Comparison of ENCODE assay signal across 1 cellular context in the genomic region with DNA sequence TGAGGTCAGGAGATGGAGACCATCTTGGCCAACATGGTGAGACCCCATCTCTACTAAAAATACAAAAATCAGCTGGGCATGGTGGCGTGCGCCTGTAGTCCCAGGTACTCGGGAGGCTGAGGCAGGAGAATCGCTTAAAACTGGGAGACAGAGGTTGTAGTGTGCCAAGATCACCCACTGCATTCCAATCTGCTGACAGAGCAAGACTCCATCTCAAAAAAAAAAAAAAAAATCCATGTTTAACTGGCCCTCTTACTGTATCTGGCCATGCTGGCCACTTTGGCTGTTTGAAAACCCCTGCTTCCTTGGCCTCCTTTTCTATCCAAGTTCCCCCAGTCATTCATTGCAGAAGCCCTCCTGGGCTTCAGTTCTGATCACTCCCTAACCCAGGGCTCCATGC.
TF ChIP-seq lines count a peak whose summit lies in the region.

No MANE protein-coding gene starts in this region.

TF ChIP-seq in HCT116, 20 proteins besides CTCF, POLR2A, EP300 and RAD21:
- TF ChIP-seq FOSL1 (IDR thresholded peaks at IDR 0.05; ENCODE audit: low read depth), result 0 out of 2 replicates have a peak, but pooled peaks have one; percentile 9
- TF ChIP-seq EGR1 (IDR thresholded peaks at IDR 0.05; ENCODE audit: low read depth), result peak; percentile 58
